Comparison of ENCODE assay signal across 8 cellular contexts in the genomic region with DNA sequence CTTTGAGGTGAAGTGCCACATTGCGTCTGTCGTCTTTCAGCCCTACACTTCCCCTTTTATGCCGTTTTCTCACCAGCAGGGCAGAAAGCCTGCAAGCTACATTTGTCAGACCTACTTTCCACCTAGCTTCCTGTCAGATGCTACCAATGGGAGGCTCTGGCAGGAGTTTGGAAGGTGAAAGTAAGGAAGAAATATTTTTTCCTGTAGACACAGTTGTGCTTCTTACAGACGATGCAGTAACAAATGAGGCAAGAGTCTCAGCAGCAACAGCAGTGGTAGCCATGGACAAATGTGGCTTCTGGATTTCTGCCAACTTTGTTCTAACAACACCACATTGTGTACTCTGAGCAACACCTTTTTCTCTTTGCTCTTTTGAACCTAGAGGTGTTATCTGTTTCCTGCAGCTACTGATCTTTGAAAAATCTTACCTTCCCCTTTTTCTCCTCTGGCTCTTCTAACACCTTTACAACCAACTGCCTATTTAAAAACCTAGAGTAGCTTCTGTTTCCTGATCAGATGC.
DNase-seq lines count a peak whose midpoint lies in the region; ATAC-seq, FAIRE-seq and TF ChIP-seq lines count a peak whose summit lies in the region.

No MANE protein-coding gene starts in this region.

- H3K27me3 ChIP-seq in small intestine (ENCODE audit: control insufficient read depth in 2 of 2, insufficient read depth in 2 of 2, low read length in 2 of 2), result no peaks in the 10 kb centered on the region
- H3K27me3 ChIP-seq in stomach, result no peaks in the 10 kb centered on the region

- H3K4me3 Mint-ChIP-seq in activated naive CD4-positive, alpha-beta T cell treated with anti-CD3 and anti-CD28 coated beads, Interleukin-2, amount 10 ng/mL, durations not matched to agents 7 days and 5 days, result no peak overlapping the region

- H3K4me1 Mint-ChIP-seq in activated naive CD4-positive, alpha-beta T cell treated with anti-CD3 and anti-CD28 coated beads, Interleukin-2, amount 10 ng/mL, durations not matched to agents 7 days and 5 days, result peaks cover 24% of the 10 kb centered on the region

- H3K4me1 ChIP-seq in small intestine (ENCODE audit: control insufficient read depth in 2 of 2, insufficient read depth in 1 of 2, low read depth in 1 of 2, low read length in 1 of 2) (peaks cover 0 to 3% of the 10 kb centered on the region in 2 donors), stomach (peaks cover 0 to 6% (median 0%) of the 10 kb centered on the region in 4 donors)

- TF ChIP-seq POLR2A in stomach (IDR thresholded peaks at IDR 0.05), result no peak

- H3K9me3 ChIP-seq in small intestine (ENCODE audit: control insufficient read depth, low read depth) (no peaks in the 10 kb centered on the region), stomach (no peaks in the 10 kb centered on the region)

- H3K27ac Mint-ChIP-seq in activated naive CD4-positive, alpha-beta T cell treated with anti-CD3 and anti-CD28 coated beads, Interleukin-2, amount 10 ng/mL, durations not matched to agents 7 days and 5 days, result peak overlapping the region; percentile 90

- peak overlapping the region in 1 of 2 donors; percentile 72 for H3K27ac ChIP-seq in small intestine (ENCODE audit: low read depth in 1 of 2, low read length in 1 of 2)
- peak overlapping the region in 1 of 5 donors; percentile 28 for H3K27ac ChIP-seq in stomach

- no peaks in the 10 kb centered on the region for H3K36me3 Mint-ChIP-seq in activated naive CD4-positive, alpha-beta T cell treated with anti-CD3 and anti-CD28 coated beads, Interleukin-2, amount 10 ng/mL, durations not matched to agents 7 days and 5 days

- H3K27me3 Mint-ChIP-seq in activated naive CD4-positive, alpha-beta T cell treated with anti-CD3 and anti-CD28 coated beads, Interleukin-2, amount 10 ng/mL, durations not matched to agents 7 days and 5 days, result no peaks in the 10 kb centered on the region

- no peak for TF ChIP-seq EP300 in stomach (IDR thresholded peaks at IDR 0.05)

- no peak for TF ChIP-seq CTCF in stomach (IDR thresholded peaks at IDR 0.05)

- FAIRE-seq in small intestine (lab: Jason Lieb, UNC), result no peak

- no peaks in the 10 kb centered on the region for H3K36me3 ChIP-seq in small intestine (ENCODE audit: control insufficient read depth in 2 of 2, insufficient read depth in 2 of 2, low read length in 2 of 2)
- no peaks in the 10 kb centered on the region for H3K36me3 ChIP-seq in stomach

- H3K9me3 Mint-ChIP-seq in activated naive CD4-positive, alpha-beta T cell treated with anti-CD3 and anti-CD28 coated beads, Interleukin-2, amount 10 ng/mL, durations not matched to agents 7 days and 5 days, result peaks cover 3% of the 10 kb centered on the region

- intact Hi-C loops in stomach (cut with DNase I; ENCODE audit: low total_unique reads), result no loop called here

- ATAC-seq in GM18861 (IDR thresholded peaks at IDR 0.05; ENCODE audit: unreplicated experiment) (peak; percentile 70), HG02678 (IDR thresholded peaks at IDR 0.05; ENCODE audit: unreplicated experiment) (peak; percentile 88)

- DNase-seq in NCI-H345 treated with DMSO at 0.1 percent for 48 hours (lab: John Stamatoyannopoulos, UW; ENCODE audit: unreplicated experiment), result peak; percentile 0
- DNase-seq in activated naive CD4-positive, alpha-beta T cell treated with anti-CD3 and anti-CD28 coated beads, Interleukin-2, amount 10 ng/mL, durations not matched to agents 7 days and 5 days, result peak; percentile 56
- peak; percentile 78 for DNase-seq in small intestine
- DNase-seq in SHP77 treated with DMSO at 0.1 percent for 48 hours (lab: John Stamatoyannopoulos, UW), result no peak
- DNase-seq in stomach, result no peak
- DNase-seq in NCI-H2227 (lab: John Stamatoyannopoulos, UW; ENCODE audit: unreplicated experiment), result no peak

- 13 to 35% (median 18%) methylated on average over 4 of the region's 4 CpGs for WGBS in small intestine, 3 donors
- WGBS in stomach, 5 donors, result 32 to 46% (median 39%) methylated on average over 4 of the region's 4 CpGs

- CTCF ChIA-PET in activated naive CD4-positive, alpha-beta T cell treated with anti-CD3 and anti-CD28 coated beads, Interleukin-2, amount 10 ng/mL, durations not matched to agents 7 days and 5 days (lab: Charles Lee), result interaction anchor here (1.4 kb wide), 1 partner anchor 8 kb away, joined by 3 read pairs; no protein-coding TSS in a partner anchor

- H3K4me3 ChIP-seq in small intestine (ENCODE audit: low read depth in 1 of 2, low read length in 2 of 2), result no peak overlapping the region
- H3K4me3 ChIP-seq in stomach, result no peak overlapping the region

Comparison
In these comparisons a context has a peak if more than half of its experiments do, and no peak if none do; other contexts are left out.
1. DNase-seq: peak in NCI-H345 treated with DMSO at 0.1 percent for 48 hours (single experiment), activated naive CD4-positive, alpha-beta T cell treated with anti-CD3 and anti-CD28 coated beads, Interleukin-2, amount 10 ng/mL, durations not matched to agents 7 days and 5 days (single experiment) and small intestine (single experiment); none in SHP77 treated with DMSO at 0.1 percent for 48 hours (single experiment), stomach (single experiment) and NCI-H2227 (single experiment).